ENCODE assay signal across 16 cellular contexts in the genomic region with DNA sequence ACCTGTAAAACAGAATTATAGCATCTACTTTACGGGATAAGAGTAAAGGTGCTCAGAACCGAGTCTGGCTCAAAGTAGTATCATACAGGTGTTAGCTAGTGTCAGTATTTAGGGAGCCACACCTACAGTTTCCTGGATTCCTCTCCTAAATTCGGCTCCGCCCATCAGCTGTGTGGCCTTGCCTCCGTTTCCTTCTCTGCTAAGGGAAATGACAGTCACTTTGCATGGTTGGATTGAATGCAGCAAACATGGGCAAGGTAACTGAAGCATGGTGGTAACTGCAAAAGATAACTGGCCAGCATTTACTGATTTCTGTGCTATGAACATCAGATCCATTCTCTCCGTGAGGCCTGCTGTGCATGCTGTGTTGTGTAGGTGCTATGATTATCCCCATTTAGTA. TPM values are rescaled to one million over a fixed set of nuclear protein-coding genes. Genes with fewer than 3 reads are reported as not detected.
DNase-seq lines count a peak whose midpoint lies in the region; ATAC-seq and TF ChIP-seq lines count a peak whose summit lies in the region.
"Had no signal": no experiment of that assay in that cellular context is flagged by ENCODE, and none has a peak within 500 bp of the region (broad histone marks: within the 10 kb centered on the region; RNA-seq: fewer than 3 reads in every experiment).

No MANE protein-coding gene starts in this region.

- H3K4me1 Mint-ChIP-seq in activated naive CD4-positive, alpha-beta T cell treated with anti-CD3 and anti-CD28 coated beads, Interleukin-2, amount 50 U/mL, for 24 hours = peaks cover 73% of the 10 kb centered on the region
- peaks cover 80% of the 10 kb centered on the region for H3K4me1 Mint-ChIP-seq in activated CD4-positive, alpha-beta memory T cell treated with anti-CD3 and anti-CD28 coated beads, Interleukin-2, amount 10 ng/mL, durations not matched to agents 7 days and 5 days
- H3K4me1 Mint-ChIP-seq in glutamatergic neuron (ENCODE audit: low read depth, unreplicated experiment) = peaks cover 13% of the 10 kb centered on the region
- H3K4me1 Mint-ChIP-seq in stimulated activated naive B cell treated with anti-CD40 and anti-IgM and Interleukin-4, amounts not matched to agents 10 μg/mL and 1 μg/mL and 100 μg/mL, for 72 hours = peaks cover 21 to 46% of the 10 kb centered on the region in 2 donors

- no peak for ATAC-seq in stimulated activated naive B cell treated with anti-CD40 and anti-IgM and Interleukin-4, amounts not matched to agents 10 μg/mL and 1 μg/mL and 100 μg/mL, for 72 hours (replicated peaks)
- ATAC-seq: WTC11 had no signal

- in situ Hi-C loops in GM13977 (cut with MboI; ENCODE audit: low pct_unique_long_range_greater_than_20kb, low sequenced_read_pairs, unreplicated experiment) = no loop called here

- TF ChIP-seq CTCF in glutamatergic neuron (IDR thresholded peaks at IDR 0.05; ENCODE audit: partially characterized antibody, unreplicated experiment) = no peak
- no peak for TF ChIP-seq CTCF in GM13977 (IDR thresholded peaks at IDR 0.05; ENCODE audit: extremely low read depth, insufficient read depth, missing control alignments)

- peak overlapping the region; percentile 80 for H3K4me3 Mint-ChIP-seq in activated naive CD4-positive, alpha-beta T cell treated with anti-CD3 and anti-CD28 coated beads, Interleukin-2, amount 50 U/mL, for 24 hours
- peak overlapping the region; percentile 81 for H3K4me3 Mint-ChIP-seq in activated CD4-positive, alpha-beta memory T cell treated with anti-CD3 and anti-CD28 coated beads, Interleukin-2, amount 10 ng/mL, durations not matched to agents 7 days and 5 days
- peak overlapping the region; percentile 34 for H3K4me3 Mint-ChIP-seq in glutamatergic neuron (ENCODE audit: unreplicated experiment)
- H3K4me3 Mint-ChIP-seq in stimulated activated naive B cell treated with anti-CD40 and anti-IgM and Interleukin-4, amounts not matched to agents 10 μg/mL and 1 μg/mL and 100 μg/mL, for 72 hours = no peak overlapping the region

- DNase-seq in activated naive CD4-positive, alpha-beta T cell treated with anti-CD3 and anti-CD28 coated beads, Interleukin-2, amount 50 U/mL, for 16 hours = no peak
- peak; percentile 52 for DNase-seq in activated CD4-positive, alpha-beta memory T cell treated with anti-CD3 and anti-CD28 coated beads, Interleukin-2, amount 10 ng/mL, durations not matched to agents 7 days and 5 days
- no peak for DNase-seq in glutamatergic neuron
- DNase-seq in stimulated activated naive B cell treated with anti-CD40 and anti-IgM and Interleukin-4, amounts not matched to agents 10 μg/mL and 1 μg/mL and 100 μg/mL, for 72 hours = no peak
- no peak for DNase-seq in GM13977 (ENCODE audit: low spot score)
- DNase-seq in stimulated activated CD4-positive, alpha-beta T cell treated with anti-CD3 and anti-CD28 coated beads, Interleukin-12 subunit alpha, Interleukin-12 subunit beta, amount 100 ng/mL, for 4 hours = no peak
- DNase-seq in 8988T = no peak
- DNase-seq: BE2C; foreskin fibroblast; midbrain; NCI-H2107; stimulated activated CD4-positive, alpha-beta T cell treated with anti-CD3 and anti-CD28 coated beads, Interleukin-4, amount 100 ng/mL, for 4 hours had no signal

- no peaks in the 10 kb centered on the region for H3K9me3 Mint-ChIP-seq in activated naive CD4-positive, alpha-beta T cell treated with anti-CD3 and anti-CD28 coated beads, Interleukin-2, amount 50 U/mL, for 24 hours
- no peaks in the 10 kb centered on the region for H3K9me3 Mint-ChIP-seq in activated CD4-positive, alpha-beta memory T cell treated with anti-CD3 and anti-CD28 coated beads, Interleukin-2, amount 10 ng/mL, durations not matched to agents 7 days and 5 days
- peaks cover 11% of the 10 kb centered on the region for H3K9me3 Mint-ChIP-seq in glutamatergic neuron (ENCODE audit: unreplicated experiment)
- H3K9me3 Mint-ChIP-seq in stimulated activated naive B cell treated with anti-CD40 and anti-IgM and Interleukin-4, amounts not matched to agents 10 μg/mL and 1 μg/mL and 100 μg/mL, for 72 hours = no peaks in the 10 kb centered on the region
- H3K9me3 Mint-ChIP-seq: WTC11 had no signal

- CTCF ChIA-PET in activated CD4-positive, alpha-beta memory T cell treated with anti-CD3 and anti-CD28 coated beads, Interleukin-2, amount 10 ng/mL, durations not matched to agents 7 days and 5 days (lab: Charles Lee) = interaction anchor here (1.2 to 2.9 kb wide), 2 partner anchors 79 to 82 kb away, joined by 4 to 12 read pairs; no protein-coding TSS in a partner anchor

- H3K36me3 Mint-ChIP-seq in activated naive CD4-positive, alpha-beta T cell treated with anti-CD3 and anti-CD28 coated beads, Interleukin-2, amount 50 U/mL, for 24 hours = peaks cover 2% of the 10 kb centered on the region
- H3K36me3 Mint-ChIP-seq in activated CD4-positive, alpha-beta memory T cell treated with anti-CD3 and anti-CD28 coated beads, Interleukin-2, amount 10 ng/mL, durations not matched to agents 7 days and 5 days (ENCODE audit: low read depth) = peaks cover 33% of the 10 kb centered on the region
- no peaks in the 10 kb centered on the region for H3K36me3 Mint-ChIP-seq in glutamatergic neuron (ENCODE audit: unreplicated experiment)
- H3K36me3 Mint-ChIP-seq in stimulated activated naive B cell treated with anti-CD40 and anti-IgM and Interleukin-4, amounts not matched to agents 10 μg/mL and 1 μg/mL and 100 μg/mL, for 72 hours = peaks cover 15 to 16% of the 10 kb centered on the region in 2 donors

- POLR2A ChIA-PET in activated CD4-positive, alpha-beta memory T cell treated with anti-CD3 and anti-CD28 coated beads, Interleukin-2, amount 10 ng/mL, durations not matched to agents 7 days and 5 days (lab: Charles Lee) = interaction anchor here (0.6 to 2.5 kb wide), 13 partner anchors 8 to 559 kb away, joined by 3 to 25 read pairs (median 6); a partner anchor contains a TSS

- no peaks in the 10 kb centered on the region for H3K27me3 Mint-ChIP-seq in activated naive CD4-positive, alpha-beta T cell treated with anti-CD3 and anti-CD28 coated beads, Interleukin-2, amount 50 U/mL, for 24 hours
- H3K27me3 Mint-ChIP-seq in activated CD4-positive, alpha-beta memory T cell treated with anti-CD3 and anti-CD28 coated beads, Interleukin-2, amount 10 ng/mL, durations not matched to agents 7 days and 5 days = no peaks in the 10 kb centered on the region
- peaks cover 9% of the 10 kb centered on the region for H3K27me3 Mint-ChIP-seq in glutamatergic neuron (ENCODE audit: unreplicated experiment)
- no peaks in the 10 kb centered on the region for H3K27me3 Mint-ChIP-seq in stimulated activated naive B cell treated with anti-CD40 and anti-IgM and Interleukin-4, amounts not matched to agents 10 μg/mL and 1 μg/mL and 100 μg/mL, for 72 hours

- H3K27ac Mint-ChIP-seq in activated naive CD4-positive, alpha-beta T cell treated with anti-CD3 and anti-CD28 coated beads, Interleukin-2, amount 50 U/mL, for 24 hours = peak overlapping the region; percentile 79
- H3K27ac Mint-ChIP-seq in activated CD4-positive, alpha-beta memory T cell treated with anti-CD3 and anti-CD28 coated beads, Interleukin-2, amount 10 ng/mL, durations not matched to agents 7 days and 5 days = peak overlapping the region; percentile 95
- no peak overlapping the region for H3K27ac Mint-ChIP-seq in glutamatergic neuron (ENCODE audit: unreplicated experiment)
- H3K27ac Mint-ChIP-seq in stimulated activated naive B cell treated with anti-CD40 and anti-IgM and Interleukin-4, amounts not matched to agents 10 μg/mL and 1 μg/mL and 100 μg/mL, for 72 hours = peak overlapping the region; percentile 42
- H3K27ac Mint-ChIP-seq: WTC11 had no signal

RNA-seq across cellular contexts. Expression of a gene that starts 2.8 kb away (rescaled TPM):
- total RNA-seq in activated CD4-positive, alpha-beta memory T cell treated with anti-CD3 and anti-CD28 coated beads, Interleukin-2, amount 10 ng/mL, durations not matched to agents 7 days and 5 days = 1 to 10 TPM; 9.3 to 9.9 TPM
- total RNA-seq in glutamatergic neuron (ENCODE audit: unreplicated experiment) = 16.1 TPM

RNA-seq across cellular contexts. Expression of a gene that starts 7.9 kb away (rescaled TPM):
- 10 to 100 TPM; 18.4 to 19.1 TPM for total RNA-seq in activated CD4-positive, alpha-beta memory T cell treated with anti-CD3 and anti-CD28 coated beads, Interleukin-2, amount 10 ng/mL, durations not matched to agents 7 days and 5 days
- total RNA-seq in glutamatergic neuron (ENCODE audit: unreplicated experiment) = 0.78 TPM
- total RNA-seq: pulmonary artery endothelial cell had no signal

RNA-seq across cellular contexts. Expression of a gene that starts 31.0 kb away (rescaled TPM):
- not detected for total RNA-seq in activated CD4-positive, alpha-beta memory T cell treated with anti-CD3 and anti-CD28 coated beads, Interleukin-2, amount 10 ng/mL, durations not matched to agents 7 days and 5 days
- not detected for total RNA-seq in glutamatergic neuron (ENCODE audit: unreplicated experiment)
- total RNA-seq: MCF 10A, pulmonary artery endothelial cell, WTC11 had no signal

RNA-seq across cellular contexts. Expression of a gene that starts 37.2 kb away (rescaled TPM):
- total RNA-seq in activated CD4-positive, alpha-beta memory T cell treated with anti-CD3 and anti-CD28 coated beads, Interleukin-2, amount 10 ng/mL, durations not matched to agents 7 days and 5 days = 10 to 100 TPM; 23.4 to 24.6 TPM
- total RNA-seq in glutamatergic neuron (ENCODE audit: unreplicated experiment) = 15.0 TPM

RNA-seq across cellular contexts. Expression of a gene that starts 39.3 kb away (rescaled TPM):
- under 1 TPM; 0.50 to 0.93 TPM for total RNA-seq in activated CD4-positive, alpha-beta memory T cell treated with anti-CD3 and anti-CD28 coated beads, Interleukin-2, amount 10 ng/mL, durations not matched to agents 7 days and 5 days
- total RNA-seq in glutamatergic neuron (ENCODE audit: unreplicated experiment) = 0.47 TPM
- total RNA-seq: MCF 10A, pulmonary artery endothelial cell had no signal

Comparison
In these comparisons a context has a peak if more than half of its experiments do, and no peak if none do; other contexts are left out.
1. H3K4me3 Mint-ChIP-seq: peak in activated naive CD4-positive, alpha-beta T cell treated with anti-CD3 and anti-CD28 coated beads, Interleukin-2, amount 50 U/mL, for 24 hours (single experiment), activated CD4-positive, alpha-beta memory T cell treated with anti-CD3 and anti-CD28 coated beads, Interleukin-2, amount 10 ng/mL, durations not matched to agents 7 days and 5 days (single experiment) and glutamatergic neuron (single experiment); none in stimulated activated naive B cell treated with anti-CD40 and anti-IgM and Interleukin-4, amounts not matched to agents 10 μg/mL and 1 μg/mL and 100 μg/mL, for 72 hours (0 of 2).
2. RNA of a gene that starts 7.9 kb away (total RNA-seq): 18.4 to 19.1 TPM in activated CD4-positive, alpha-beta memory T cell treated with anti-CD3 and anti-CD28 coated beads, Interleukin-2, amount 10 ng/mL, durations not matched to agents 7 days and 5 days; 0.78 TPM in glutamatergic neuron (single experiment); every median in the first group is over 10 times any median in the second.